23 cellular contexts compared by ENCODE assay signal in the genomic region with DNA sequence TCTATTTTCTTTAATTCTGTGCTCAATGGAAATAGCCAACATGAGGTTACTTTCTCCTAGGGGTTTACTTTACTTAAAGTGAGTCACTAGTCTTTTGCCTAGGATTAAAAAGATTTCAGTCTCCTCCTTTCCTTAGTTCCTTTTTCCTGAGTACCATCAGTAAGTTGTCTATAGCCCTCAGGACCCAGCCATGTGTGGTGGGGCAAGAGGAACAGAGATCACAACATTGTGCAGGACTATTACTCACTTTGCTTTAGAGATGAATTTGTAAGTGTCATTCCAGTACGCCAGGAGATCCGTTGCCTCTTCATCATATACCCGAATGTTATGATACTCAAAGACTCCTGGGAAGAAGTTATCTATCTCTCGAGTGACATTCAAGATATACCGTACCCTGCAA. TPM values are rescaled to one million over a fixed set of nuclear protein-coding genes. Genes with fewer than 3 reads are reported as not detected.
DNase-seq lines count a peak whose midpoint lies in the region; ATAC-seq and TF ChIP-seq lines count a peak whose summit lies in the region.
"Had no signal": no experiment of that assay in that cellular context is flagged by ENCODE, and none has a peak within 500 bp of the region (broad histone marks: within the 10 kb centered on the region; RNA-seq: fewer than 3 reads in every experiment).

No MANE protein-coding gene starts in this region.

- POLR2A ChIA-PET in activated B cell treated with CpG ODN at 0.5 μM for 24 hours (lab: Charles Lee) = no interaction called here
- POLR2A ChIA-PET in naive thymus-derived CD8-positive, alpha-beta T cell (lab: Charles Lee) = interaction anchor here (1.1 kb wide), 1 partner anchor 10 kb away, joined by 4 read pairs; no protein-coding TSS in a partner anchor

- H3K4me1 ChIP-seq in right atrium auricular region = peaks cover 0 to 22% of the 10 kb centered on the region in 2 donors

- peaks cover 4% of the 10 kb centered on the region for H3K4me1 Mint-ChIP-seq in activated B cell treated with CpG ODN at 0.5 μM for 24 hours
- peaks cover 0 to 1% (median 0%) of the 10 kb centered on the region in 4 donors for H3K4me1 Mint-ChIP-seq in naive thymus-derived CD8-positive, alpha-beta T cell

- no peaks in the 10 kb centered on the region for H3K9me3 ChIP-seq in right atrium auricular region
- H3K9me3 ChIP-seq: ovary, sigmoid colon, thoracic aorta had no signal

- H3K9me3 Mint-ChIP-seq in activated B cell treated with CpG ODN at 0.5 μM for 24 hours = no peaks in the 10 kb centered on the region
- no peaks in the 10 kb centered on the region for H3K9me3 Mint-ChIP-seq in naive thymus-derived CD8-positive, alpha-beta T cell

- peak overlapping the region; percentile 9 to 17 for H3K27ac ChIP-seq in right atrium auricular region
- H3K27ac ChIP-seq: epithelial cell of prostate, GM23248, hepatocyte, ovary, sigmoid colon, thoracic aorta had no signal

- intact Hi-C loops in Right ventricle myocardium inferior (cut with DNase I) (no loop called here), activated B cell treated with CpG ODN at 0.5 μM for 24 hours (cut with micrococcal nuclease) (no loop called here)

- no peak for TF ChIP-seq CTCF in right atrium auricular region (IDR thresholded peaks at IDR 0.05)
- no peak for TF ChIP-seq CTCF in activated B cell treated with CpG ODN at 0.5 μM for 24 hours (IDR thresholded peaks at IDR 0.05)

- H3K27me3 Mint-ChIP-seq in activated B cell treated with CpG ODN at 0.5 μM for 24 hours = no peaks in the 10 kb centered on the region
- H3K27me3 Mint-ChIP-seq in naive thymus-derived CD8-positive, alpha-beta T cell = no peaks in the 10 kb centered on the region

- no peak overlapping the region for H3K4me3 ChIP-seq in right atrium auricular region
- H3K4me3 ChIP-seq: dorsolateral prefrontal cortex, GM23248, hepatocyte, ovary, sigmoid colon, thoracic aorta had no signal

- peaks cover 17% of the 10 kb centered on the region for H3K36me3 ChIP-seq in right atrium auricular region
- H3K36me3 ChIP-seq: ovary, thoracic aorta had no signal

- no peaks in the 10 kb centered on the region for H3K27me3 ChIP-seq in right atrium auricular region
- H3K27me3 ChIP-seq: dorsolateral prefrontal cortex, hepatocyte, ovary, sigmoid colon had no signal

- H3K4me3 Mint-ChIP-seq in activated B cell treated with CpG ODN at 0.5 μM for 24 hours = no peak overlapping the region
- no peak overlapping the region for H3K4me3 Mint-ChIP-seq in naive thymus-derived CD8-positive, alpha-beta T cell

- no peak for ATAC-seq in Right ventricle myocardium inferior
- ATAC-seq in activated B cell treated with CpG ODN at 0.5 μM for 24 hours (ENCODE audit: low read depth) = no peak
- no peak for ATAC-seq in naive thymus-derived CD8-positive, alpha-beta T cell
- no peak for ATAC-seq in HG03139 (IDR thresholded peaks at IDR 0.05; ENCODE audit: unreplicated experiment)
- ATAC-seq in HG02763 (IDR thresholded peaks at IDR 0.05; ENCODE audit: unreplicated experiment) = no peak
- no peak for ATAC-seq in GM21447 (IDR thresholded peaks at IDR 0.05; ENCODE audit: unreplicated experiment)

- DNase-seq in right atrium auricular region (ENCODE audit: low spot score) = no peak
- no peak for DNase-seq in Right ventricle myocardium inferior (ENCODE audit: missing footprints)
- no peak for DNase-seq in activated B cell treated with CpG ODN at 0.5 μM for 24 hours
- DNase-seq in naive thymus-derived CD8-positive, alpha-beta T cell = no peak
- DNase-seq in NCI-H524 treated with DMSO at 0.1 percent for 48 hours (lab: John Stamatoyannopoulos, UW) = no peak
- DNase-seq: activated CD4-positive, alpha-beta T cell treated with anti-CD3 and anti-CD28 coated beads for 1 hour; activated effector memory CD4-positive, alpha-beta T cell treated with Interleukin-2 at 50 U/mL for 16 hours; caudate nucleus; DMS53; dorsolateral prefrontal cortex; GF-D8; GM23248; NCI-H2081 treated with DMSO at 0.1 percent for 48 hours; NK-92 treated with Interleukin-12 subunit alpha and Interleukin-12 subunit beta, amount 100 ng/mL, for 24 hours; ovary; RPMI8226; sigmoid colon had no signal

- CTCF ChIA-PET in activated B cell treated with CpG ODN at 0.5 μM for 24 hours (lab: Charles Lee) = interaction anchor here (1.2 kb wide), 1 partner anchor 11 kb away, joined by 4 read pairs; no protein-coding TSS in a partner anchor

- peak overlapping the region; percentile 53 for H3K27ac Mint-ChIP-seq in activated B cell treated with CpG ODN at 0.5 μM for 24 hours
- H3K27ac Mint-ChIP-seq in naive thymus-derived CD8-positive, alpha-beta T cell = peak overlapping the region in 6 of 10 donors; percentile 21 to 81 (median 47)

- peaks cover 73% of the 10 kb centered on the region for H3K36me3 Mint-ChIP-seq in activated B cell treated with CpG ODN at 0.5 μM for 24 hours (ENCODE audit: low read depth)
- H3K36me3 Mint-ChIP-seq in naive thymus-derived CD8-positive, alpha-beta T cell = peaks cover 6 to 91% (median 26%) of the 10 kb centered on the region in 3 donors

RNA-seq across cellular contexts. Expression of gene CORO6, which starts 27.7 kb away (rescaled TPM):
- 10 to 100 TPM; 65.0 to 87.6 TPM for total RNA-seq in right atrium auricular region
- 93.2 TPM for total RNA-seq in Right ventricle myocardium inferior
- 4.1 and 5.1 TPM in 2 replicates for total RNA-seq in activated B cell treated with CpG ODN at 0.5 μM for 24 hours
- total RNA-seq in naive thymus-derived CD8-positive, alpha-beta T cell = 1 to 10 TPM; 1.6 to 2.2 TPM
- polyA plus RNA-seq in naive thymus-derived CD8-positive, alpha-beta T cell = under 1 TPM in 2 of 3 donors, not detected in 1; 0.22 to 0.36 TPM

RNA-seq across cellular contexts. Expression of gene ANKRD13B, which starts 57.5 kb away (rescaled TPM):
- total RNA-seq in right atrium auricular region = 1 to 10 TPM; 6.6 to 8.3 TPM
- 9.2 TPM for total RNA-seq in Right ventricle myocardium inferior
- 3.5 and 5.2 TPM in 2 replicates for total RNA-seq in activated B cell treated with CpG ODN at 0.5 μM for 24 hours
- total RNA-seq in naive thymus-derived CD8-positive, alpha-beta T cell = 1 to 10 TPM; 2.3 to 3.7 TPM
- under 1 TPM in 2 of 3 donors, not detected in 1; 0.25 to 0.32 TPM for polyA plus RNA-seq in naive thymus-derived CD8-positive, alpha-beta T cell

Comparison
In these comparisons a context has a peak if more than half of its experiments do, and no peak if none do; other contexts are left out.
1. RNA of gene CORO6, which starts 27.7 kb away (total RNA-seq): 93.2 TPM in Right ventricle myocardium inferior (single experiment) and 65.0 to 87.6 TPM in right atrium auricular region; 4.1 to 5.1 TPM in activated B cell treated with CpG ODN at 0.5 μM for 24 hours and 1.6 to 2.2 TPM in naive thymus-derived CD8-positive, alpha-beta T cell; every median in the first group is over 10 times any median in the second.